Comparison of ENCODE assay signal across 9 cellular contexts in genomic region chr18:48711651-48712486, GRCh38.
DNase-seq lines count a peak whose midpoint lies in the region; ATAC-seq and TF ChIP-seq lines count a peak whose summit lies in the region.
"Had no signal": no experiment of that assay in that cellular context is flagged by ENCODE, and none has a peak within 500 bp of the region (broad histone marks: within the 10 kb centered on the region; RNA-seq: fewer than 3 reads in every experiment).

No MANE protein-coding gene starts in this region.

- no peak overlapping the region for H3K4me3 ChIP-seq in upper lobe of left lung
- H3K4me3 ChIP-seq: HAP-1 had no signal

- H3K36me3 ChIP-seq in upper lobe of left lung: no peaks in the 10 kb centered on the region
- H3K36me3 ChIP-seq: HAP-1 had no signal

- no peak for ATAC-seq in upper lobe of left lung (ENCODE audit: low FRiP score in 2 of 2)
- no peak for ATAC-seq in GM18511 (IDR thresholded peaks at IDR 0.05; ENCODE audit: unreplicated experiment)

- no peak for TF ChIP-seq EP300 in upper lobe of left lung (IDR thresholded peaks at IDR 0.05)

- peak; percentile 15 for DNase-seq in A172 (ENCODE audit: low spot score)
- peak; percentile 38 for DNase-seq in EL
- DNase-seq in NCI-H1105 (lab: John Stamatoyannopoulos, UW): peak; percentile 0
- peak; percentile 20 to 43 for DNase-seq in T47D (ENCODE audit: low read depth in 1 of 2, low spot score in 1 of 2)
- DNase-seq in iris pigment epithelial cell (ENCODE audit: low read depth): peak; percentile 59
- no peak for DNase-seq in upper lobe of left lung
- no peak for DNase-seq in activated CD4-positive, CD25-positive, alpha-beta regulatory T cell treated with anti-CD3 and anti-CD28 coated beads, Interleukin-2, amount 50 U/mL, for 72 hours

- no peaks in the 10 kb centered on the region for H3K9me3 ChIP-seq in upper lobe of left lung
- H3K9me3 ChIP-seq: HAP-1 had no signal

- WGBS in upper lobe of left lung, 2 donors: 75 to 76% methylated on average over 15 of the region's 15 CpGs

- TF ChIP-seq CTCF in upper lobe of left lung (IDR thresholded peaks at IDR 0.05): peak in 4 of 6 experiments; percentile 27 to 62 (median 46)

- H3K27ac ChIP-seq in upper lobe of left lung: no peak overlapping the region

- no peaks in the 10 kb centered on the region for H3K27me3 ChIP-seq in upper lobe of left lung

- in situ Hi-C loops in T47D (cut with HindIII; ENCODE audit: low pct_unique_long_range_greater_than_20kb, low sequenced_read_pairs): no loop called here

- no peak for TF ChIP-seq POLR2A in upper lobe of left lung (IDR thresholded peaks at IDR 0.05)

- H3K4me1 ChIP-seq in upper lobe of left lung: peaks cover 17 to 45% (median 31%) of the 10 kb centered on the region in 4 donors
- H3K4me1 ChIP-seq: HAP-1 had no signal

Comparison
In these comparisons a context has a peak if more than half of its experiments do, and no peak if none do; other contexts are left out.
1. DNase-seq: peak in A172 (single experiment), EL (single experiment), NCI-H1105 (single experiment), T47D (2 of 2) and iris pigment epithelial cell (single experiment); none in upper lobe of left lung (0 of 2) and activated CD4-positive, CD25-positive, alpha-beta regulatory T cell treated with anti-CD3 and anti-CD28 coated beads, Interleukin-2, amount 50 U/mL, for 72 hours (single experiment).